23 cellular contexts compared by ENCODE assay signal in genomic region chr9:27474350-27474749, GRCh38. TPM values are rescaled to one million over a fixed set of nuclear protein-coding genes. Genes with fewer than 3 reads are reported as not detected.
DNase-seq lines count a peak whose midpoint lies in the region; ATAC-seq and TF ChIP-seq lines count a peak whose summit lies in the region.
"Had no signal": no experiment of that assay in that cellular context is flagged by ENCODE, and none has a peak within 500 bp of the region (broad histone marks: within the 10 kb centered on the region; RNA-seq: fewer than 3 reads in every experiment).

No MANE protein-coding gene starts in this region.

- H2AK5ac ChIP-seq in mesendoderm (ENCODE audit: low read length), result no peak overlapping the region

- no peak overlapping the region for H2BK5ac ChIP-seq in mesendoderm (ENCODE audit: low read length)

- H3K23ac ChIP-seq in mesendoderm (ENCODE audit: low read length), result no peak overlapping the region

- no peaks in the 10 kb centered on the region for H4K20me1 ChIP-seq in BLaER1 treated with 17β-estradiol and CSF1 and Interleukin-3, amounts not matched to agents 10 nM and 100 nM

- H3K4me2 ChIP-seq in BLaER1 treated with 17β-estradiol and CSF1 and Interleukin-3, amounts not matched to agents 10 nM and 100 nM, result peak overlapping the region in 7 of 11 experiments; percentile 4 to 81 (median 71); a peak in 14 of 22 replicates
- H3K4me2 ChIP-seq in mesendoderm (ENCODE audit: low read length), result no peak overlapping the region
- H3K4me2 ChIP-seq: A549, GM23338 had no signal

- no peak overlapping the region for H3K4ac ChIP-seq in mesendoderm (ENCODE audit: low read depth, low read length)

- H3K4me1 ChIP-seq in BLaER1 treated with 17β-estradiol and CSF1 and Interleukin-3, amounts not matched to agents 10 nM and 100 nM, result peaks cover 45 to 89% (median 55%) of the 10 kb centered on the region in 10 experiments
- H3K4me1 ChIP-seq in mesendoderm (ENCODE audit: control insufficient read depth, low read depth, low read length), result no peaks in the 10 kb centered on the region
- H3K4me1 ChIP-seq: A549, BE2C, Caco-2, SJSA1 had no signal

- no peaks in the 10 kb centered on the region for H3K79me1 ChIP-seq in mesendoderm (ENCODE audit: low read length)

- DNase-seq in kidney tubule cell (ENCODE audit: low spot score) (peak; percentile 10), substantia nigra (lab: John Stamatoyannopoulos, UW) (no peak), mesendoderm (no peak), caudate nucleus (lab: John Stamatoyannopoulos, UW) (no peak), GM13977 (ENCODE audit: low spot score) (no peak)
- DNase-seq: BE2C; Caco-2; CD4-positive, alpha-beta memory T cell; IMR-90; MV-4-11; NCI-H1105 treated with DMSO at 0.1 percent for 48 hours; NCI-H2029 treated with DMSO at 0.1 percent for 48 hours; NCI-H345; NCI-H774; NK-92 treated with Interleukin-12 subunit alpha and Interleukin-12 subunit beta, amount 100 ng/mL, for 24 hours had no signal

- peaks cover 13 to 28% (median 19%) of the 10 kb centered on the region in 11 experiments for H3K9me3 ChIP-seq in BLaER1 treated with 17β-estradiol and CSF1 and Interleukin-3, amounts not matched to agents 10 nM and 100 nM (replicated peaks in 1 of 11)
- H3K9me3 ChIP-seq: BE2C, Caco-2, SJSA1 had no signal

- no peaks in the 10 kb centered on the region for H3K27me3 ChIP-seq in BLaER1 treated with 17β-estradiol and CSF1 and Interleukin-3, amounts not matched to agents 10 nM and 100 nM
- H3K27me3 ChIP-seq in mesendoderm (ENCODE audit: insufficient read depth, low read length, poor library complexity), result no peaks in the 10 kb centered on the region
- H3K27me3 ChIP-seq: BE2C, SJSA1 had no signal

- H3K27ac ChIP-seq in BLaER1 treated with 17β-estradiol and CSF1 and Interleukin-3, amounts not matched to agents 10 nM and 100 nM, result peak overlapping the region in 2 of 11 experiments; percentile 20 to 45; a peak in 4 of 22 replicates
- peak overlapping the region; percentile 18; the same call in 1 of the 2 replicates for H3K27ac ChIP-seq in VCaP
- peak overlapping the region; percentile 6 for H3K27ac ChIP-seq in substantia nigra (ENCODE audit: low read depth, low read length, poor library complexity, severe bottlenecking)
- H3K27ac ChIP-seq in mesendoderm (ENCODE audit: low read depth, low read length), result no peak overlapping the region
- H3K27ac ChIP-seq in caudate nucleus (ENCODE audit: low read depth, low read length), result no peak overlapping the region
- H3K27ac ChIP-seq: A549, SJSA1 had no signal

- H3K4me3 ChIP-seq in BLaER1 treated with 17β-estradiol and CSF1 and Interleukin-3, amounts not matched to agents 10 nM and 100 nM, result no peak overlapping the region
- H3K4me3 ChIP-seq in mesendoderm (ENCODE audit: low read length), result no peak overlapping the region
- H3K4me3 ChIP-seq: A549, GM23338, HAP-1, SJSA1 had no signal

- no peak overlapping the region for H2BK120ac ChIP-seq in mesendoderm (ENCODE audit: low read depth, low read length)

- no peak overlapping the region for H4K5ac ChIP-seq in mesendoderm (ENCODE audit: low read length)

- no peak overlapping the region for H3K18ac ChIP-seq in mesendoderm (ENCODE audit: low read length)

- no peak for TF ChIP-seq CTCF in VCaP (conservative IDR thresholded peaks at IDR 0.05)
- no peak for TF ChIP-seq CTCF in GM13977 (IDR thresholded peaks at IDR 0.05; ENCODE audit: extremely low read depth, insufficient read depth, missing control alignments)

- peaks cover 0 to 20% (median 0%) of the 10 kb centered on the region in 11 experiments; a peak in 4 of 22 replicates for H3K36me3 ChIP-seq in BLaER1 treated with 17β-estradiol and CSF1 and Interleukin-3, amounts not matched to agents 10 nM and 100 nM
- H3K36me3 ChIP-seq in mesendoderm (ENCODE audit: control insufficient read depth, insufficient read depth, low read length), result no peaks in the 10 kb centered on the region
- H3K36me3 ChIP-seq: BE2C, HAP-1, SJSA1 had no signal

- no peak overlapping the region for H3K9ac ChIP-seq in BLaER1 treated with 17β-estradiol and CSF1 and Interleukin-3, amounts not matched to agents 10 nM and 100 nM
- H3K9ac ChIP-seq in mesendoderm (ENCODE audit: low read length), result no peak overlapping the region

- in situ Hi-C loops in GM13977 (cut with MboI; ENCODE audit: low pct_unique_long_range_greater_than_20kb, low sequenced_read_pairs, unreplicated experiment), result no loop called here

- no peak for ATAC-seq in HG02763 (IDR thresholded peaks at IDR 0.05; ENCODE audit: unreplicated experiment)
- ATAC-seq: A549, GM23338, Panc1 had no signal

- H4K8ac ChIP-seq in mesendoderm (ENCODE audit: low read depth, low read length), result no peak overlapping the region

- H2BK15ac ChIP-seq in mesendoderm (replicated peaks; ENCODE audit: low read depth), result no peak overlapping the region

- H3K79me2 ChIP-seq in mesendoderm (ENCODE audit: control insufficient read depth, insufficient read depth, low read length), result no peaks in the 10 kb centered on the region

- H3K56ac ChIP-seq in mesendoderm (ENCODE audit: low read length), result no peak overlapping the region

- no CpG with 5 or more reads among the region's 1 CpG for WGBS in mesendoderm (ENCODE audit: extremely low coverage, insufficient coverage, low lambda C conversion rate)

RNA-seq across cellular contexts. Expression of gene IFNK, which starts 49.7 kb away (rescaled TPM):
- polyA plus RNA-seq in mesendoderm (2013, experiment 1 of 2), result not detected
- not detected for polyA plus RNA-seq in mesendoderm (2013, experiment 2 of 2)
- polyA plus RNA-seq: A549; CD4-positive, alpha-beta memory T cell; GM23338; IMR-90 had no signal

RNA-seq across cellular contexts. Expression of gene MOB3B, which starts 55.3 kb away (rescaled TPM):
- polyA plus RNA-seq in mesendoderm (2013, experiment 1 of 2), result 5.9 TPM
- polyA plus RNA-seq in mesendoderm (2013, experiment 2 of 2), result 6.1 TPM

Comparison
In these comparisons a context has a peak if more than half of its experiments do, and no peak if none do; other contexts are left out.
1. H3K27ac ChIP-seq: peak in VCaP (single experiment) and substantia nigra (single experiment); none in mesendoderm (single experiment) and caudate nucleus (single experiment).